ENCODE assay signal across 8 cellular contexts in genomic region chr16:30896203-30896889, GRCh38. TPM values are rescaled to one million over a fixed set of nuclear protein-coding genes. Genes with fewer than 3 reads are reported as not detected.
A peak's percentile ranks its signal among the peaks of the same experiment; 100 is the strongest.
DNase-seq lines count a peak whose midpoint lies in the region; TF ChIP-seq lines count a peak whose summit lies in the region.

Gene CTF1, plus strand, starts transcription at chr16:30896614. Its CDS starts 30 bp downstream, at chr16:30896644.

- H3K9me3 ChIP-seq in fibroblast of lung (ENCODE audit: control insufficient read depth, insufficient read depth, low read depth, low read length) (no peaks in the 10 kb centered on the region), muscle layer of colon (ENCODE audit: low read length) (no peaks in the 10 kb centered on the region), vagina (no peaks in the 10 kb centered on the region)

- intact Hi-C loops in vagina (cut with DNase I) = no loop called here

- peak within 1 kb of the TSS; percentile 96 for H3K27ac ChIP-seq in fibroblast of lung (ENCODE audit: insufficient read depth, low read length)
- peak within 1 kb of the TSS; percentile 95 for H3K27ac ChIP-seq in muscle layer of colon (ENCODE audit: low read depth, low read length)
- peak within 1 kb of the TSS; percentile 100 for H3K27ac ChIP-seq in vagina

- H3K4me1 ChIP-seq in fibroblast of lung (ENCODE audit: control insufficient read depth, extremely low read depth, insufficient read depth, low read length) (peaks cover 26% of the 10 kb centered on the region), muscle layer of colon (ENCODE audit: insufficient read depth, low read length) (peaks cover 45% of the 10 kb centered on the region), vagina (peaks cover 56% of the 10 kb centered on the region)

- no peak for DNase-seq in activated naive CD4-positive, alpha-beta T cell (lab: John Stamatoyannopoulos, UW)
- DNase-seq in fibroblast of lung (ENCODE audit: low read depth in 2 of 2) (peak; percentile 88), vagina (ENCODE audit: extremely low spot score in 2 of 2) (no peak), OCI-M1 (lab: John Stamatoyannopoulos, UW) (no peak), DMS114 treated with DMSO at 0.1 percent for 48 hours (lab: John Stamatoyannopoulos, UW; ENCODE audit: unreplicated experiment) (no peak)

- peaks cover 1% of the 10 kb centered on the region for H3K36me3 Mint-ChIP-seq in activated naive CD4-positive, alpha-beta T cell treated with anti-CD3 and anti-CD28 coated beads, Interleukin-2, amount 50 U/mL, for 24 hours

- peaks cover 1% of the 10 kb centered on the region for H3K36me3 ChIP-seq in fibroblast of lung (ENCODE audit: control insufficient read depth, insufficient read depth, low read length)
- peaks cover 8% of the 10 kb centered on the region for H3K36me3 ChIP-seq in muscle layer of colon (ENCODE audit: insufficient read depth, low read length)
- peaks cover 0 to 5% of the 10 kb centered on the region in 2 donors for H3K36me3 ChIP-seq in vagina

- H3K27me3 Mint-ChIP-seq in activated naive CD4-positive, alpha-beta T cell treated with anti-CD3 and anti-CD28 coated beads, Interleukin-2, amount 50 U/mL, for 24 hours = no peaks in the 10 kb centered on the region

- peaks cover 49% of the 10 kb centered on the region for H3K4me1 Mint-ChIP-seq in activated naive CD4-positive, alpha-beta T cell treated with anti-CD3 and anti-CD28 coated beads, Interleukin-2, amount 50 U/mL, for 24 hours

- TF ChIP-seq CTCF in WI38 (IDR thresholded peaks at IDR 0.05; ENCODE audit: low read depth, low read length) (no peak), fibroblast of lung (conservative IDR thresholded peaks at IDR 0.05 in 1 of 2, IDR thresholded peaks at IDR 0.05 in 1 of 2; ENCODE audit: low read depth in 1 of 2, low read length in 2 of 2) (no peak), vagina (IDR thresholded peaks at IDR 0.05) (no peak)

- peaks cover 12% of the 10 kb centered on the region for H3K79me2 ChIP-seq in fibroblast of lung (ENCODE audit: control insufficient read depth, insufficient read depth, low read length)

- peak within 1 kb of the TSS; percentile 88 for H3K4me2 ChIP-seq in fibroblast of lung (ENCODE audit: extremely low read depth, insufficient read depth, low read length)

- no peaks in the 10 kb centered on the region for H3K27me3 ChIP-seq in fibroblast of lung (ENCODE audit: control insufficient read depth, insufficient read depth, low read length)
- H3K27me3 ChIP-seq in muscle layer of colon (ENCODE audit: control insufficient read depth in 1 of 2, insufficient read depth in 2 of 2, low read length in 2 of 2) = no peaks in the 10 kb centered on the region
- no peaks in the 10 kb centered on the region for H3K27me3 ChIP-seq in vagina

- peak within 1 kb of the TSS; percentile 80 for H3K27ac Mint-ChIP-seq in activated naive CD4-positive, alpha-beta T cell treated with anti-CD3 and anti-CD28 coated beads, Interleukin-2, amount 50 U/mL, for 24 hours

- H3K4me3 ChIP-seq in WI38 (ENCODE audit: low read depth, low read length) (peak within 1 kb of the TSS; percentile 73), fibroblast of lung (replicated peaks in 1 of 4; ENCODE audit: control extremely low read depth in 1 of 4, insufficient read depth in 1 of 4, low read depth in 3 of 4, low read length in 4 of 4) (peak within 1 kb of the TSS; percentile 52 to 80 (median 62)), muscle layer of colon (ENCODE audit: low read depth in 1 of 2, low read length in 2 of 2) (peak within 1 kb of the TSS; percentile 72 to 84), vagina (peak within 1 kb of the TSS; percentile 63 to 78)

- no peaks in the 10 kb centered on the region for H3K9me3 Mint-ChIP-seq in activated naive CD4-positive, alpha-beta T cell treated with anti-CD3 and anti-CD28 coated beads, Interleukin-2, amount 50 U/mL, for 24 hours

- no peak for TF ChIP-seq POLR2A in vagina (IDR thresholded peaks at IDR 0.05)

- H2AFZ ChIP-seq in fibroblast of lung (ENCODE audit: low read length) = peak within 1 kb of the TSS; percentile 11

- H3K9ac ChIP-seq in fibroblast of lung (ENCODE audit: insufficient read depth, low read length) = peak within 1 kb of the TSS; percentile 81
- peak within 1 kb of the TSS; percentile 96 for H3K9ac ChIP-seq in muscle layer of colon (ENCODE audit: low read length)

- peak within 1 kb of the TSS; percentile 57 for H3K4me3 Mint-ChIP-seq in activated naive CD4-positive, alpha-beta T cell treated with anti-CD3 and anti-CD28 coated beads, Interleukin-2, amount 50 U/mL, for 24 hours

- no peaks in the 10 kb centered on the region for H4K20me1 ChIP-seq in fibroblast of lung (ENCODE audit: control insufficient read depth, extremely low read depth, insufficient read depth, low read length)

RNA-seq across cellular contexts. Expression of gene CTF1, which starts in this region (rescaled TPM):
- total RNA-seq in fibroblast of lung (1.8 and 5.3 TPM in 2 replicates), vagina (3.2 TPM)
- 8.8 and 9.8 TPM in 2 replicates for polyA plus RNA-seq in fibroblast of lung
- polyA plus RNA-seq in fibroblast of lung (2012) = 9.3 and 10.5 TPM in 2 replicates
- polyA minus RNA-seq in fibroblast of lung (ENCODE audit: low replicate concordance) = 19.1 and 31.8 TPM in 2 replicates

Comparison
In these comparisons a context has a peak if more than half of its experiments do, and no peak if none do; other contexts are left out.
1. DNase-seq: peak in fibroblast of lung (2 of 2); none in activated naive CD4-positive, alpha-beta T cell (0 of 4), vagina (0 of 2), OCI-M1 (single experiment) and DMS114 treated with DMSO at 0.1 percent for 48 hours (single experiment).
2. Peak in every context shown above with its lines, with median percentiles within 50 percentile points of each other: H3K4me3 ChIP-seq and H3K27ac ChIP-seq.